8 cellular contexts compared by ENCODE assay signal in the genomic region with DNA sequence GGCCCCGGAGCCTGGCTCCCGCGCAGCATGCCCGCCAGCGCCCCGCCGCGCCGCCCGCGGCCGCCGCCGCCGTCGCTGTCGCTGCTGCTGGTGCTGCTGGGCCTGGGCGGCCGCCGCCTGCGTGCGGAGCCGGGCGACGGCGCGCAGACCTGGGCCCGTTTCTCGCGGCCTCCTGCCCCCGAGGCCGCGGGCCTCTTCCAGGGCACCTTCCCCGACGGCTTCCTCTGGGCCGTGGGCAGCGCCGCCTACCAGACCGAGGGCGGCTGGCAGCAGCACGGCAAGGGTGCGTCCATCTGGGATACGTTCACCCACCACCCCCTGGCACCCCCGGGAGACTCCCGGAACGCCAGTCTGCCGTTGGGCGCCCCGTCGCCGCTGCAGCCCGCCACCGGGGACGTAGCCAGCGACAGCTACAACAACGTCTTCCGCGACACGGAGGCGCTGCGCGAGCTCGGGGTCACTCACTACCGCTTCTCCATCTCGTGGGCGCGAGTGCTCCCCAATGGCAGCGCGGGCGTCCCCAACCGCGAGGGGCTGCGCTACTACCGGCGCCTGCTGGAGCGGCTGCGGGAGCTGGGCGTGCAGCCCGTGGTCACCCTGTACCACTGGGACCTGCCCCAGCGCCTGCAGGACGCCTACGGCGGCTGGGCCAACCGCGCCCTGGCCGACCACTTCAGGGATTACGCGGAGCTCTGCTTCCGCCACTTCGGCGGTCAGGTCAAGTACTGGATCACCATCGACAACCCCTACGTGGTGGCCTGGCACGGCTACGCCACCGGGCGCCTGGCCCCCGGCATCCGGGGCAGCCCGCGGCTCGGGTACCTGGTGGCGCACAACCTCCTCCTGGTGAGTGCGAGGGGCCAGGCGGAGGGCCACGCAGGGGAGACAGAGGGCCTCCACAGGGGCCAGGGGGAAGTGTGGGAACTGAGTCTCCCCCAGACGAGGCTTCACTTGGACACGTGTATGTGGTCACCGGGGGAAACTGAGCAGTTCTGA. TPM values are rescaled to one million over a fixed set of nuclear protein-coding genes. Genes with fewer than 3 reads are reported as not detected.
DNase-seq lines count a peak whose midpoint lies in the region; ATAC-seq and TF ChIP-seq lines count a peak whose summit lies in the region.

A gene (plus strand): TSS at position 10 of the 996 bp plus-strand sequence. CDS start 18 bp downstream, at position 28.

- ATAC-seq in HG02938 (IDR thresholded peaks at IDR 0.05; ENCODE audit: unreplicated experiment) (peak; percentile 33), left cardiac atrium (peak; percentile 69 to 84), HG02870 (IDR thresholded peaks at IDR 0.05; ENCODE audit: unreplicated experiment) (no peak)

- TF ChIP-seq CTCF in progenitor cell of endocrine pancreas (IDR thresholded peaks at IDR 0.05; ENCODE audit: unreplicated experiment), result no peak

- peak; percentile 6 for DNase-seq in NCI-H2227 (lab: John Stamatoyannopoulos, UW; ENCODE audit: unreplicated experiment)
- no peak for DNase-seq in NCI-H2227 treated with DMSO at 0.1 percent for 48 hours (lab: John Stamatoyannopoulos, UW)
- DNase-seq in activated T-cell treated with anti-CD3 and anti-CD28 coated beads, Interleukin-2, amount 50 U/mL, for 48 hours, result peak; percentile 31 to 45
- peak; percentile 45 for DNase-seq in left cardiac atrium
- peak; percentile 22 for DNase-seq in progenitor cell of endocrine pancreas (ENCODE audit: low spot score, unreplicated experiment)
- no peak for DNase-seq in NCI-H345 (lab: John Stamatoyannopoulos, UW)

- H3K4me3 Mint-ChIP-seq in progenitor cell of endocrine pancreas (ENCODE audit: low read depth), result peak within 1 kb of the TSS; percentile 66

- H3K4me1 Mint-ChIP-seq in progenitor cell of endocrine pancreas (ENCODE audit: low read depth), result peaks cover 8% of the 10 kb centered on the region

- H3K36me3 Mint-ChIP-seq in progenitor cell of endocrine pancreas (ENCODE audit: insufficient read depth), result no peaks in the 10 kb centered on the region

- peaks cover 78% of the 10 kb centered on the region for H3K27me3 Mint-ChIP-seq in progenitor cell of endocrine pancreas

- H3K27ac Mint-ChIP-seq in progenitor cell of endocrine pancreas, result no peak within 1 kb of the TSS

- intact Hi-C loops in left cardiac atrium (cut with DNase I), result no loop called here

- no peaks in the 10 kb centered on the region for H3K9me3 Mint-ChIP-seq in progenitor cell of endocrine pancreas (ENCODE audit: low read depth)

RNA-seq across cellular contexts. Expression of the gene that starts here (rescaled TPM):
- total RNA-seq in left cardiac atrium (1 to 10 TPM; 2.3 to 3.3 TPM), progenitor cell of endocrine pancreas (0.93 and 1.1 TPM in 2 replicates)

Comparison
In these comparisons a context has a peak if more than half of its experiments do, and no peak if none do; other contexts are left out.
1. DNase-seq: peak in NCI-H2227 (single experiment), activated T-cell treated with anti-CD3 and anti-CD28 coated beads, Interleukin-2, amount 50 U/mL, for 48 hours (2 of 2), left cardiac atrium (single experiment) and progenitor cell of endocrine pancreas (single experiment); none in NCI-H2227 treated with DMSO at 0.1 percent for 48 hours (single experiment) and NCI-H345 (single experiment).